Comparison of ENCODE assay signal across 16 cellular contexts in genomic region chr18:60910534-60910933, GRCh38.
"Had no signal": no experiment of that assay in that cellular context is flagged by ENCODE, and none has a peak within 500 bp of the region (broad histone marks: within the 10 kb centered on the region; RNA-seq: fewer than 3 reads in every experiment).

No MANE protein-coding gene starts in this region.

- H3K4me1 ChIP-seq: gastrocnemius medialis, uterus had no signal

- DNase-seq: activated gamma-delta T cell; activated T-cell treated with anti-CD3 and anti-CD28 coated beads, Interleukin-2, amount 50 U/mL, for 1 hour; anterior cingulate cortex; endodermal cell; erythroblast; gastrocnemius medialis; heart right ventricle; left ventricle myocardium inferior; mesendoderm; stimulated activated CD4-positive, alpha-beta T cell treated with anti-CD3 and anti-CD28 coated beads, Interleukin-4, amount 100 ng/mL, for 4 hours; stomach; T-helper 2 cell; tibial artery; uterus had no signal

- H3K27me3 Mint-ChIP-seq: activated naive CD8-positive, alpha-beta T cell had no signal

- H3K4me3 Mint-ChIP-seq: activated naive CD8-positive, alpha-beta T cell; endodermal cell had no signal

- H3K4me3 ChIP-seq: gastrocnemius medialis, heart right ventricle, left ventricle myocardium inferior, stomach, tibial artery, uterus had no signal

- H3K36me3 ChIP-seq: gastrocnemius medialis, heart right ventricle, left ventricle myocardium inferior, stomach, tibial artery, uterus had no signal

- H3K27ac ChIP-seq: gastrocnemius medialis, heart right ventricle, left ventricle myocardium inferior, stomach, tibial artery, uterus had no signal

- H3K36me3 Mint-ChIP-seq: activated naive CD8-positive, alpha-beta T cell had no signal

- H3K9me3 Mint-ChIP-seq: endodermal cell had no signal

- H3K27ac Mint-ChIP-seq: activated naive CD8-positive, alpha-beta T cell; endodermal cell had no signal

- H3K9me3 ChIP-seq: gastrocnemius medialis, heart right ventricle, left ventricle myocardium inferior, stomach, tibial artery, uterus had no signal

- H3K27me3 ChIP-seq: gastrocnemius medialis, heart right ventricle, stomach, tibial artery, uterus had no signal

- ATAC-seq: activated CD4-positive, CD25-positive, alpha-beta regulatory T cell treated with anti-CD3 and anti-CD28 coated beads, Interleukin-2, amount 50 U/mL, for 24 hours had no signal
